ENCODE assay signal across 8 cellular contexts in genomic region chr17:44070455-44071197, GRCh38. TPM values are rescaled to one million over a fixed set of nuclear protein-coding genes. Genes with fewer than 3 reads are reported as not detected.
DNase-seq lines count a peak whose midpoint lies in the region; ATAC-seq and TF ChIP-seq lines count a peak whose summit lies in the region.

TSS of gene G6PC3 (plus strand) at chr17:44070735. CDS start at chr17:44070966, 231 bp downstream.

- no peaks in the 10 kb centered on the region for H3K27me3 Mint-ChIP-seq in nephron (ENCODE audit: low read depth)
- no peaks in the 10 kb centered on the region for H3K27me3 Mint-ChIP-seq in stimulated activated naive CD8-positive, alpha-beta T cell treated with anti-CD3 and anti-CD28 coated beads, Interleukin-15, Interleukin-2, amounts not matched to agents 100 ng/mL and 50 ng/mL, for 24 hours

- H3K9me3 ChIP-seq in DOHH2 (ENCODE audit: control insufficient read depth, insufficient read depth, low read length): no peaks in the 10 kb centered on the region
- no peaks in the 10 kb centered on the region for H3K9me3 ChIP-seq in RWPE2 (ENCODE audit: severe bottlenecking)

- peak within 1 kb of the TSS; percentile 88 for H3K27ac ChIP-seq in DOHH2 (ENCODE audit: low read depth, low read length)
- H3K27ac ChIP-seq in RWPE2 (ENCODE audit: poor library complexity, severe bottlenecking): peak within 1 kb of the TSS; percentile 82

- H3K4me3 Mint-ChIP-seq in nephron: peak within 1 kb of the TSS; percentile 96 to 98 (median 97)
- H3K4me3 Mint-ChIP-seq in stimulated activated naive CD8-positive, alpha-beta T cell treated with anti-CD3 and anti-CD28 coated beads, Interleukin-15, Interleukin-2, amounts not matched to agents 100 ng/mL and 50 ng/mL, for 24 hours: peak within 1 kb of the TSS; percentile 89

- H3K79me2 ChIP-seq in DOHH2 (ENCODE audit: control insufficient read depth, low read length): peaks cover 49% of the 10 kb centered on the region

- TF ChIP-seq CTCF in DOHH2 (IDR thresholded peaks at IDR 0.05; ENCODE audit: low read depth, low read length, poor library complexity, severe bottlenecking): no peak
- no peak for TF ChIP-seq CTCF in RWPE2 (IDR thresholded peaks at IDR 0.05; ENCODE audit: poor library complexity, severe bottlenecking)
- TF ChIP-seq CTCF in fibroblast of pulmonary artery (IDR thresholded peaks at IDR 0.05; ENCODE audit: low read length, missing control alignments): no peak
- no peak for TF ChIP-seq CTCF in nephron (IDR thresholded peaks at IDR 0.05; ENCODE audit: unreplicated experiment in 3 of 3)

- H3K4me1 Mint-ChIP-seq in nephron: peaks cover 42% of the 10 kb centered on the region
- peaks cover 40% of the 10 kb centered on the region for H3K4me1 Mint-ChIP-seq in stimulated activated naive CD8-positive, alpha-beta T cell treated with anti-CD3 and anti-CD28 coated beads, Interleukin-15, Interleukin-2, amounts not matched to agents 100 ng/mL and 50 ng/mL, for 24 hours (ENCODE audit: low read depth)

- peaks cover 34% of the 10 kb centered on the region for H3K36me3 ChIP-seq in DOHH2 (ENCODE audit: control insufficient read depth, low read length)
- H3K36me3 ChIP-seq in RWPE2 (ENCODE audit: low read depth): peaks cover 23% of the 10 kb centered on the region

- H4K20me1 ChIP-seq in DOHH2 (ENCODE audit: control insufficient read depth, insufficient read depth, low read depth, low read length): no peaks in the 10 kb centered on the region

- ATAC-seq in GM21825 (IDR thresholded peaks at IDR 0.05; ENCODE audit: unreplicated experiment): peak; percentile 56
- peak; percentile 83 for ATAC-seq in RWPE2 (ENCODE audit: low read depth)

- H3K4me1 ChIP-seq in DOHH2 (ENCODE audit: control insufficient read depth, low read length) (peaks cover 36% of the 10 kb centered on the region), RWPE2 (ENCODE audit: insufficient read depth, poor library complexity, severe bottlenecking) (peaks cover 4% of the 10 kb centered on the region)

- H3K27me3 ChIP-seq in DOHH2 (ENCODE audit: control insufficient read depth, low read length): no peaks in the 10 kb centered on the region
- no peaks in the 10 kb centered on the region for H3K27me3 ChIP-seq in RWPE2 (ENCODE audit: insufficient read depth, poor library complexity, severe bottlenecking)

- H3F3A ChIP-seq in DOHH2 (ENCODE audit: control insufficient read depth, insufficient read depth): peaks cover 7% of the 10 kb centered on the region; the same call in 1 of the 2 replicates

- H3K4me3 ChIP-seq in DOHH2 (ENCODE audit: low read length): peak within 1 kb of the TSS; percentile 98
- peak within 1 kb of the TSS; percentile 62 for H3K4me3 ChIP-seq in RWPE2 (ENCODE audit: severe bottlenecking)
- peak within 1 kb of the TSS; percentile 74 for H3K4me3 ChIP-seq in fibroblast of pulmonary artery (replicated peaks; ENCODE audit: low read depth, low read length)

- no peaks in the 10 kb centered on the region for H3K9me2 ChIP-seq in DOHH2 (replicated peaks; ENCODE audit: control insufficient read depth, low read length)

- H3K27ac Mint-ChIP-seq in nephron: peak within 1 kb of the TSS; percentile 91 to 99 (median 98)
- H3K27ac Mint-ChIP-seq in stimulated activated naive CD8-positive, alpha-beta T cell treated with anti-CD3 and anti-CD28 coated beads, Interleukin-15, Interleukin-2, amounts not matched to agents 100 ng/mL and 50 ng/mL, for 24 hours: peak within 1 kb of the TSS; percentile 90

- peak within 1 kb of the TSS; percentile 99 for H3K4me2 ChIP-seq in DOHH2 (ENCODE audit: low read length)

- DNase-seq in LHCN-M2 (ENCODE audit: low read depth) (peak; percentile 98), RWPE2 (ENCODE audit: low spot score) (peak; percentile 99), fibroblast of pulmonary artery (ENCODE audit: low read depth) (peak; percentile 98)
- peak; percentile 63 for DNase-seq in activated effector memory CD4-positive, alpha-beta T cell treated with Interleukin-2 at 50 U/mL for 16 hours

- H3K36me3 Mint-ChIP-seq in nephron (ENCODE audit: low read depth): peaks cover 9% of the 10 kb centered on the region
- H3K36me3 Mint-ChIP-seq in stimulated activated naive CD8-positive, alpha-beta T cell treated with anti-CD3 and anti-CD28 coated beads, Interleukin-15, Interleukin-2, amounts not matched to agents 100 ng/mL and 50 ng/mL, for 24 hours (ENCODE audit: low read depth): peaks cover 3% of the 10 kb centered on the region

- H3K9me3 Mint-ChIP-seq in nephron: no peaks in the 10 kb centered on the region
- no peaks in the 10 kb centered on the region for H3K9me3 Mint-ChIP-seq in stimulated activated naive CD8-positive, alpha-beta T cell treated with anti-CD3 and anti-CD28 coated beads, Interleukin-15, Interleukin-2, amounts not matched to agents 100 ng/mL and 50 ng/mL, for 24 hours

RNA-seq across cellular contexts. Expression of gene G6PC3, which starts in this region (rescaled TPM):
- total RNA-seq in LHCN-M2 (2014; rRNA removed): 59.8 and 67.2 TPM in 2 replicates
- 112 TPM for polyA plus RNA-seq in LHCN-M2 (2012)

Comparison
In these comparisons a context has a peak if more than half of its experiments do, and no peak if none do; other contexts are left out.
1. Peak in every context shown above with its lines: DNase-seq, ATAC-seq, H3K4me3 ChIP-seq and H3K27ac ChIP-seq.